ENCODE assay signal across 8 cellular contexts in the genomic region with DNA sequence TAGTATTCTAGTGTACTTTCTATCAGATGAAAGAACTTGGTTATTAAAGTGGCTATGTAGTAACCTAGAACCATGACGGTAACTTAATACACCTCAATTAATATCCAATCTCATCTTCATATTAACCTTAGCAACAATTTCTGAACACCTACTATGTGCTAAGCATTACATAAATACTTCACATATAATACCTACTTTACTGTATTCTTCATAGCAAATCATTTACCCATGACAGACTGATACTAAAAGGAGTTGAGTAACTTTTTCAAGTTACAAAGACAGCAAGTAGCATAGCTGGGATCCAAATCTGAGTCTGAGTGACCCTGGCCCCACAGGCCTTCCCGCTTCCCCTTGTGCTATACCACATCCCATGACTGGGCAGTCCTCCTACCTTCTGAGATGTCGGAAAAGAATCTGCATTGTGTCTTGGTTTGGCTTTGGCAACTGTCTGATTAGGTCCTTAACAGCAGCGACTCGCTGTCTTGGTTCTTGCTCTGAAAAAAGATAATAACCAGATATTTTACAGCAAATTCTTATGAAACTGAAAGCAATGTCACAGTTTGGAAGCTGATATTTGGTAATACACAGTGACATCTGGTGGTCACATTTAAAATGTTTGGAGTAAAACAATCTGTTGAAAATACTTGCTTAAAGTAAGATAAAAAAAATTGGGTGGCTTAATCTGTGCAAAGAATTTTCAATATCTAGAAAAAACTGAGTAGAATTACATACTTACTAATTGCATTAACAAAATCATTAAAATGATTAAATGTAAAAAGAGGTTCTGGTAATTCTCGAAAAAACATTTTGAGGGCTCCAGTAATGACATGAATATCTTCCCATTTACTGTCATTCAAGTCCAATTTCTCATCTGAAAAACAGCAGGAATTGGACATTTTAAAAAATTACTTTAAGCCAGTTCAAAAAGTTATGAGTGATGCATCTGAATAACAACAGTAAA.
DNase-seq lines count a peak whose midpoint lies in the region; ATAC-seq, FAIRE-seq and TF ChIP-seq lines count a peak whose summit lies in the region.

No MANE protein-coding gene starts in this region.

- BruUV-seq in HCT116 (replicated peaks; lab: Mats Ljungman, UMichigan) (no TSS peak), GM12878 (replicated peaks; lab: Mats Ljungman, UMichigan) (no TSS peak)

- peak; percentile 1 to 64 (median 28); a peak in 4 of 6 replicates for TF ChIP-seq CTCF in HCT116 (IDR thresholded peaks at IDR 0.05 in 2 of 3, conservative IDR thresholded peaks at IDR 0.05 in 1 of 3; ENCODE audit: borderline replicate concordance in 1 of 3, insufficient read depth in 1 of 3, low read depth in 2 of 3, low read length in 2 of 3)
- peak; percentile 71 for TF ChIP-seq CTCF in OCI-LY1 (IDR thresholded peaks at IDR 0.05; ENCODE audit: low read length)
- TF ChIP-seq CTCF in GM12878 (IDR thresholded peaks at IDR 0.05 in 2 of 3, conservative IDR thresholded peaks at IDR 0.05 in 1 of 3; ENCODE audit: control insufficient read depth in 2 of 3, extremely low read depth in 1 of 3, insufficient read depth in 1 of 3, low read depth in 3 of 3, low read length in 3 of 3) = peak; percentile 27 to 59 (median 42); a peak in 5 of 6 replicates

- no peaks in the 10 kb centered on the region for H3F3A ChIP-seq in OCI-LY1 (ENCODE audit: insufficient read depth, low read length)

- peak; percentile 64 for DNase-seq in activated CD8-positive, alpha-beta memory T cell treated with anti-CD3 and anti-CD28 coated beads for 24 hours
- DNase-seq in activated CD8-positive, alpha-beta memory T cell treated with anti-CD3 and anti-CD28 coated beads, Interleukin-2, amount 50 U/mL, for 4 hours = no peak
- DNase-seq in HCT116 (ENCODE audit: low read depth, low spot score) = peak; percentile 6
- peak; percentile 49 for DNase-seq in GM12878 (ENCODE audit: low read depth, low spot score)
- DNase-seq in iPS DF 6.9 (ENCODE audit: low read depth, low spot score) = peak; percentile 11
- peak; percentile 28 for DNase-seq in skeletal muscle cell (ENCODE audit: low read depth)
- DNase-seq in NCI-H128 (lab: John Stamatoyannopoulos, UW; ENCODE audit: unreplicated experiment) = no peak

- H3K27me3 ChIP-seq in HCT116 (ENCODE audit: insufficient read depth, low read length) (no peaks in the 10 kb centered on the region), OCI-LY1 (ENCODE audit: insufficient read depth, low read length) (no peaks in the 10 kb centered on the region), GM12878 (replicated peaks in 1 of 2; ENCODE audit: control insufficient read depth in 2 of 2, insufficient read depth in 2 of 2, low read length in 1 of 2) (no peaks in the 10 kb centered on the region), iPS DF 6.9 (ENCODE audit: control insufficient read depth, insufficient read depth, low read length) (no peaks in the 10 kb centered on the region)

- RAD21 ChIA-PET in HCT116 (lab: Charles Lee; ENCODE audit: low non-redundant PET in 1 of 2, low total read pairs in 2 of 2, uncharacterized antibody in 2 of 2, unreplicated experiment in 2 of 2) = no interaction called here
- RAD21 ChIA-PET in GM12878 (lab: Charles Lee; ENCODE audit: unreplicated experiment) = interaction anchor here (0.6 to 4.0 kb wide), 21 partner anchors 9 to 1168 kb away, joined by 3 to 35 read pairs (median 3); no protein-coding TSS in a partner anchor

- no peak overlapping the region for H2AFZ ChIP-seq in HCT116 (ENCODE audit: low read depth, low read length, poor library complexity, severe bottlenecking)
- no peak overlapping the region for H2AFZ ChIP-seq in OCI-LY1 (ENCODE audit: low read length)
- peak overlapping the region; percentile 88 for H2AFZ ChIP-seq in GM12878 (ENCODE audit: control insufficient read depth, low read depth, low read length)

- TF ChIP-seq EP300 in GM12878 (IDR thresholded peaks at IDR 0.05; ENCODE audit: borderline replicate concordance in 1 of 2, control insufficient read depth in 1 of 2, low read depth in 2 of 2, low read length in 2 of 2) = no peak

- no peak overlapping the region for H3K4me2 ChIP-seq in HCT116 (ENCODE audit: low read length)
- no peak overlapping the region for H3K4me2 ChIP-seq in OCI-LY1 (ENCODE audit: low read length)
- H3K4me2 ChIP-seq in GM12878 (ENCODE audit: control insufficient read depth, insufficient read depth) = peak overlapping the region; percentile 87

- SMC1A ChIA-PET in GM12878 (lab: Charles Lee; ENCODE audit: uncharacterized antibody, unreplicated experiment) = interaction anchor here (0.5 to 3.6 kb wide), 17 partner anchors 14 to 1121 kb away, joined by 3 to 24 read pairs (median 4); a partner anchor contains a TSS

- intact Hi-C loops in HCT116 (cut with micrococcal nuclease) = loop anchor here (10.0 kb wide), 3 partner anchors 1024 to 1084 kb away; no protein-coding TSS in a partner anchor
- intact Hi-C loops in GM12878 (cut with micrococcal nuclease; ENCODE audit: unreplicated experiment) = loop anchor here (1.0 to 10.0 kb wide), 8 partner anchors 100 to 1080 kb away; a partner anchor contains a TSS

- H3K9me2 ChIP-seq in HCT116 (ENCODE audit: insufficient read depth) = no peaks in the 10 kb centered on the region
- H3K9me2 ChIP-seq in OCI-LY1 (ENCODE audit: low read depth, low read length) = no peaks in the 10 kb centered on the region

- peaks cover 4% of the 10 kb centered on the region; the same call in 1 of the 2 replicates for H4K20me1 ChIP-seq in HCT116 (ENCODE audit: insufficient read depth)
- H4K20me1 ChIP-seq in OCI-LY1 (ENCODE audit: insufficient read depth, low read length) = no peaks in the 10 kb centered on the region
- no peaks in the 10 kb centered on the region for H4K20me1 ChIP-seq in GM12878 (ENCODE audit: control insufficient read depth, insufficient read depth)

- TF ChIP-seq POLR2A in HCT116 (IDR thresholded peaks at IDR 0.05; ENCODE audit: borderline replicate concordance, extremely low read depth, insufficient read depth, insufficient read length) (no peak), GM12878 (IDR thresholded peaks at IDR 0.05; ENCODE audit: low read depth, low read length) (no peak)

- H3K9me3 ChIP-seq in HCT116 (ENCODE audit: control insufficient read depth in 1 of 2, insufficient read depth in 1 of 2, low read depth in 1 of 2, low read length in 2 of 2) (no peaks in the 10 kb centered on the region), OCI-LY1 (ENCODE audit: low read length) (no peaks in the 10 kb centered on the region), GM12878 (replicated peaks; ENCODE audit: control insufficient read depth, insufficient read depth, low read length) (no peaks in the 10 kb centered on the region), iPS DF 6.9 (ENCODE audit: control insufficient read depth, insufficient read depth, low read length) (no peaks in the 10 kb centered on the region)

- H3K4me3 ChIP-seq in HCT116 (replicated peaks in 1 of 2; ENCODE audit: low read depth in 1 of 2, low read length in 2 of 2) (no peak overlapping the region), OCI-LY1 (ENCODE audit: low read depth, low read length, poor library complexity, severe bottlenecking) (no peak overlapping the region), GM12878 (no peak overlapping the region), iPS DF 6.9 (ENCODE audit: low read length) (no peak overlapping the region), skeletal muscle cell (ENCODE audit: low read depth, low read length) (peak overlapping the region; percentile 38)

- no peaks in the 10 kb centered on the region for H3K4me1 ChIP-seq in HCT116 (ENCODE audit: control insufficient read depth in 1 of 2, insufficient read depth in 2 of 2, low read length in 2 of 2)
- H3K4me1 ChIP-seq in OCI-LY1 (ENCODE audit: insufficient read depth, low read length, severe bottlenecking) = no peaks in the 10 kb centered on the region
- peaks cover 3% of the 10 kb centered on the region for H3K4me1 ChIP-seq in GM12878 (ENCODE audit: control insufficient read depth, insufficient read depth, low read length)
- no peaks in the 10 kb centered on the region for H3K4me1 ChIP-seq in iPS DF 6.9 (ENCODE audit: control insufficient read depth, insufficient read depth, low read length)

- FAIRE-seq in GM12878 (lab: Jason Lieb, UNC) = peak; percentile 18

- in situ Hi-C loops in GM12878 (cut with MboI) = loop anchor here (10.0 kb wide), 1 partner anchor 484 kb away; no protein-coding TSS in a partner anchor

- WGBS in GM12878 (ENCODE audit: insufficient coverage, insufficient replicate concordance, low lambda C conversion rate, missing lambda C conversion rate) = 52% methylated on average over 6 of the region's 6 CpGs
- 100% methylated on average over 1 of the region's 6 CpGs for WGBS in iPS DF 6.9 (ENCODE audit: insufficient coverage, insufficient read length)

- no peak overlapping the region for H3K27ac ChIP-seq in HCT116 (ENCODE audit: low read depth, low read length)
- H3K27ac ChIP-seq in OCI-LY1 (ENCODE audit: low read depth, low read length, poor library complexity, severe bottlenecking) = no peak overlapping the region
- H3K27ac ChIP-seq in GM12878 (ENCODE audit: control insufficient read depth, insufficient read depth) = peak overlapping the region; percentile 77
- H3K27ac ChIP-seq in iPS DF 6.9 (ENCODE audit: low read length) = no peak overlapping the region

- H3K9ac ChIP-seq in HCT116 (ENCODE audit: low read length) (no peak overlapping the region), OCI-LY1 (ENCODE audit: low read length) (no peak overlapping the region), GM12878 (ENCODE audit: control insufficient read depth, insufficient read depth, low read length) (no peak overlapping the region)

- H3K79me2 ChIP-seq in HCT116 (ENCODE audit: insufficient read depth, low read length) = no peaks in the 10 kb centered on the region; the same call in 1 of the 2 replicates
- H3K79me2 ChIP-seq in OCI-LY1 (ENCODE audit: insufficient read depth, low read length) = no peaks in the 10 kb centered on the region
- no peaks in the 10 kb centered on the region for H3K79me2 ChIP-seq in GM12878 (ENCODE audit: control insufficient read depth, insufficient read depth, low read length)

- CTCF ChIA-PET in HCT116 (lab: Charles Lee) = interaction anchor here (0.7 to 1.3 kb wide), 4 partner anchors 9 to 1057 kb away, joined by 3 to 5 read pairs (median 4); no protein-coding TSS in a partner anchor
- CTCF ChIA-PET in GM12878 (lab: Yijun Ruan, JAX) = interaction anchor here (0.7 to 3.9 kb wide), 39 partner anchors 9 to 1416 kb away, joined by 3 to 32 read pairs (median 4); a partner anchor contains a TSS

- POLR2A ChIA-PET in HCT116 (lab: Charles Lee) = no interaction called here
- POLR2A ChIA-PET in GM12878 (lab: Charles Lee) = no interaction called here

- TF ChIP-seq RAD21 in HCT116 (IDR thresholded peaks at IDR 0.05; ENCODE audit: low read depth) (peak; percentile 58), GM12878 (IDR thresholded peaks at IDR 0.05; ENCODE audit: insufficient read depth, low read depth, low read length) (peak; percentile 78)

- ATAC-seq in HCT116 = peak; percentile 49; the same call in 1 of the 2 replicates
- ATAC-seq in GM12878 = peak; percentile 96

- H3K36me3 ChIP-seq in HCT116 (ENCODE audit: control insufficient read depth in 1 of 2, insufficient read depth in 2 of 2, low read length in 2 of 2) (peaks cover 48 to 59% of the 10 kb centered on the region in 2 experiments), OCI-LY1 (ENCODE audit: insufficient read depth, low read length) (no peaks in the 10 kb centered on the region; the same call in 1 of the 2 replicates), GM12878 (ENCODE audit: control insufficient read depth in 2 of 2, insufficient read depth in 2 of 2, low read length in 1 of 2) (no peaks in the 10 kb centered on the region), iPS DF 6.9 (ENCODE audit: control insufficient read depth, insufficient read depth, low read length) (peaks cover 2% of the 10 kb centered on the region; the same call in 1 of the 2 replicates)

Comparison
In these comparisons a context has a peak if more than half of its experiments do, and no peak if none do; other contexts are left out.
1. DNase-seq: peak in activated CD8-positive, alpha-beta memory T cell treated with anti-CD3 and anti-CD28 coated beads for 24 hours (single experiment), HCT116 (single experiment), GM12878 (single experiment), iPS DF 6.9 (single experiment) and skeletal muscle cell (single experiment); none in activated CD8-positive, alpha-beta memory T cell treated with anti-CD3 and anti-CD28 coated beads, Interleukin-2, amount 50 U/mL, for 4 hours (single experiment) and NCI-H128 (single experiment).
2. Peak in every context shown above with its lines, with median percentiles within 50 percentile points of each other: CTCF ChIP-seq.